Comparison of ENCODE assay signal across 8 cellular contexts in the genomic region with DNA sequence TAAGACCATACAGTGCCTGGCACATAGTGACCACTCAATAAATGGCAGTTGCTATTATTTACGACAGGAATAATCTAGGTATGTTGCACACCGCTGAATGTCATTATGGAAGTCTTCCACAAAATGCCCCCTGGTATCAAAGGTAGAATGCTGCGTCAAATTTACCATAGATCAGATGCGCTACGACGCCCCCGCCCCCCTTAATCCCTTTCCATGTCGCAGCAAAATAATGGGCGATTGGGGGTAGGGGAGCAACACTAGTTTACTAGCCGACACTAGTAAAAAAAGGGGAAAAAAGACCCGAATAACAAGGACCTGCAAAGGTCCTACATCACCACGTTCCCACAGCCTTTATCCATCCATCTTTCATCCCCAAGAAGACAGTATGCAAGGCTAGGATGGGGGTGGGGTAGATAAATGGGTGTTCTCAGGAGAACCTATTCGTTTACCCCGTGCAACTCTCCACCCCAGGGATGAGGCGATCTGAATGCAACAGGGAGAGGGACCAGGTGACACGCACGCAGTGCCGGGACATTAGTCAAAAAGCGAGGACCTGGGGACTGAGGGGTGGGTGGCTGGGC. TPM values are rescaled to one million over a fixed set of nuclear protein-coding genes. Genes with fewer than 3 reads are reported as not detected.
DNase-seq lines count a peak whose midpoint lies in the region; ATAC-seq and TF ChIP-seq lines count a peak whose summit lies in the region.

No MANE protein-coding gene starts in this region.

- H3K9me3 ChIP-seq in Caco-2 (no peaks in the 10 kb centered on the region), HEK293 (ENCODE audit: control insufficient read depth, insufficient read depth, low read depth, low read length) (no peaks in the 10 kb centered on the region), SJCRH30 (replicated peaks) (no peaks in the 10 kb centered on the region), mucosa of rectum (ENCODE audit: control insufficient read depth in 2 of 2, low read length in 2 of 2) (no peaks in the 10 kb centered on the region), aorta (ENCODE audit: control insufficient read depth, low read length) (no peaks in the 10 kb centered on the region)

- DNase-seq in Caco-2 = no peak
- DNase-seq in SJCRH30 = no peak
- peak in 1 of 3 experiments; percentile 15 for DNase-seq in effector memory CD8-positive, alpha-beta T cell
- no peak for DNase-seq in aorta
- no peak for DNase-seq in amniotic stem cell (lab: John Stamatoyannopoulos, UW)
- DNase-seq in MV-4-11 (lab: John Stamatoyannopoulos, UW) = no peak

- BruUV-seq in Caco-2 (replicated peaks; lab: Mats Ljungman, UMichigan) = TSS peak; percentile 54

- H3K9ac ChIP-seq in mucosa of rectum (ENCODE audit: low read depth in 1 of 2, low read length in 2 of 2) = peak overlapping the region; percentile 89 to 95

- H3K9me3 Mint-ChIP-seq in Caco-2 (ENCODE audit: unreplicated experiment) = no peaks in the 10 kb centered on the region
- no peaks in the 10 kb centered on the region for H3K9me3 Mint-ChIP-seq in effector memory CD8-positive, alpha-beta T cell

- H3K4me1 ChIP-seq in Caco-2 = 0 out of 2 replicates have a peak, but pooled peaks cover 7% of the 10 kb centered on the region
- H3K4me1 ChIP-seq in HEK293 (ENCODE audit: control insufficient read depth, insufficient read depth, low read length) = peaks cover 6% of the 10 kb centered on the region; the same call in 1 of the 2 replicates
- peaks cover 30% of the 10 kb centered on the region for H3K4me1 ChIP-seq in SJCRH30
- peaks cover 5 to 9% of the 10 kb centered on the region in 2 donors for H3K4me1 ChIP-seq in mucosa of rectum (ENCODE audit: control insufficient read depth in 2 of 2, insufficient read depth in 2 of 2, low read length in 2 of 2)
- peaks cover 0 to 2% of the 10 kb centered on the region in 2 donors for H3K4me1 ChIP-seq in aorta (ENCODE audit: control insufficient read depth in 1 of 2, insufficient read depth in 2 of 2, low read length in 2 of 2)

- H3K27ac ChIP-seq in HEK293 (ENCODE audit: extremely low read depth, low read depth, low read length) = peak overlapping the region; percentile 97; the same call in 1 of the 2 replicates
- peak overlapping the region; percentile 94 for H3K27ac ChIP-seq in SJCRH30
- peak overlapping the region; percentile 93 to 98 for H3K27ac ChIP-seq in mucosa of rectum (ENCODE audit: low read depth in 2 of 2, low read length in 2 of 2)
- H3K27ac ChIP-seq in aorta (ENCODE audit: low read depth in 1 of 2, low read length in 2 of 2) = peak overlapping the region; percentile 85 to 87

- intact Hi-C loops in Caco-2 (cut with micrococcal nuclease; ENCODE audit: unreplicated experiment) (loop anchor here (2.0 kb wide), 1 partner anchor 26 kb away; no protein-coding TSS in a partner anchor), aorta (cut with DNase I) (loop anchor here in 1 of 2 donors (1.0 to 5.0 kb wide), 2 partner anchors 34 to 193 kb away; a partner anchor contains a TSS)

- peaks cover 8% of the 10 kb centered on the region for H3K4me1 Mint-ChIP-seq in Caco-2 (ENCODE audit: low read depth, unreplicated experiment)
- H3K4me1 Mint-ChIP-seq in effector memory CD8-positive, alpha-beta T cell (ENCODE audit: low read depth in 2 of 2) = peaks cover 24 to 41% of the 10 kb centered on the region in 2 donors

- WGBS in aorta, 2 donors = 0 to 1% methylated on average over 19 of the region's 19 CpGs

- POLR2A ChIA-PET in Caco-2 (lab: Charles Lee) (interaction anchor here (0.7 to 1.7 kb wide), 6 partner anchors 12 to 193 kb away, joined by 3 to 9 read pairs (median 6); a partner anchor contains a TSS), HEK293 (lab: Yijun Ruan, JAX) (interaction anchor here (0.6 to 2.0 kb wide), 6 partner anchors 9 to 965 kb away, joined by 3 to 19 read pairs (median 6); a partner anchor contains a TSS)

- H3K27me3 ChIP-seq in Caco-2 (replicated peaks; ENCODE audit: control insufficient read depth, insufficient read depth, low read length) (no peaks in the 10 kb centered on the region), SJCRH30 (no peaks in the 10 kb centered on the region), mucosa of rectum (ENCODE audit: control insufficient read depth in 2 of 2, insufficient read depth in 2 of 2, low read length in 2 of 2) (no peaks in the 10 kb centered on the region), aorta (ENCODE audit: control insufficient read depth in 1 of 2, insufficient read depth in 2 of 2, low read length in 1 of 2) (no peaks in the 10 kb centered on the region)

- peaks cover 16% of the 10 kb centered on the region for H3K36me3 Mint-ChIP-seq in Caco-2 (ENCODE audit: insufficient read depth, unreplicated experiment)
- peaks cover 19% of the 10 kb centered on the region for H3K36me3 Mint-ChIP-seq in effector memory CD8-positive, alpha-beta T cell (ENCODE audit: insufficient read depth)

- H3K36me3 ChIP-seq in Caco-2 (ENCODE audit: control insufficient read depth, insufficient read depth, low read length) = no peaks in the 10 kb centered on the region
- no peaks in the 10 kb centered on the region for H3K36me3 ChIP-seq in HEK293 (ENCODE audit: control insufficient read depth in 2 of 2, insufficient read depth in 1 of 2, low read length in 2 of 2)
- no peaks in the 10 kb centered on the region for H3K36me3 ChIP-seq in SJCRH30
- no peaks in the 10 kb centered on the region for H3K36me3 ChIP-seq in mucosa of rectum (ENCODE audit: control insufficient read depth in 2 of 2, insufficient read depth in 2 of 2, low read length in 2 of 2)
- no peaks in the 10 kb centered on the region for H3K36me3 ChIP-seq in aorta (ENCODE audit: control insufficient read depth in 1 of 2, insufficient read depth in 2 of 2, low read length in 1 of 2)

- peak overlapping the region; percentile 86 for H3K4me3 Mint-ChIP-seq in Caco-2 (ENCODE audit: unreplicated experiment)
- H3K4me3 Mint-ChIP-seq in effector memory CD8-positive, alpha-beta T cell = peak overlapping the region; percentile 90 to 96

- CTCF ChIA-PET in Caco-2 (lab: Charles Lee) = interaction anchor here (0.6 to 1.9 kb wide), 7 partner anchors 9 to 595 kb away, joined by 3 to 9 read pairs (median 5); no protein-coding TSS in a partner anchor
- CTCF ChIA-PET in HEK293 (lab: Yijun Ruan, JAX) = interaction anchor here (0.6 to 1.4 kb wide), 3 partner anchors 9 to 43 kb away, joined by 3 to 5 read pairs (median 3); no protein-coding TSS in a partner anchor

- H3K27me3 Mint-ChIP-seq in Caco-2 (ENCODE audit: insufficient read depth, unreplicated experiment) = no peaks in the 10 kb centered on the region
- no peaks in the 10 kb centered on the region for H3K27me3 Mint-ChIP-seq in effector memory CD8-positive, alpha-beta T cell

- no peak for TF ChIP-seq CTCF in Caco-2 (IDR thresholded peaks at IDR 0.05; ENCODE audit: insufficient read depth in 1 of 2, low read depth in 1 of 2, low read length in 1 of 2, severe bottlenecking in 1 of 2, unreplicated experiment in 1 of 2)
- TF ChIP-seq CTCF in HEK293 (tag by site-specific recombination; IDR thresholded peaks at IDR 0.05) = no peak

- ATAC-seq in effector memory CD8-positive, alpha-beta T cell (replicated peaks) = peak; percentile 3
- ATAC-seq in aorta (ENCODE audit: low FRiP score) = peak; percentile 26

- H3K27ac Mint-ChIP-seq in Caco-2 (ENCODE audit: unreplicated experiment) = peak overlapping the region; percentile 87
- H3K27ac Mint-ChIP-seq in effector memory CD8-positive, alpha-beta T cell = peak overlapping the region; percentile 99

- H3K4me3 ChIP-seq in Caco-2 (ENCODE audit: low read depth, low read length) (peak overlapping the region; percentile 93), HEK293 (ENCODE audit: low read depth, low read length) (peak overlapping the region; percentile 68), SJCRH30 (peak overlapping the region; percentile 75), mucosa of rectum (ENCODE audit: low read length in 2 of 2) (peak overlapping the region; percentile 92 to 95), aorta (ENCODE audit: low read length in 2 of 2) (peak overlapping the region; percentile 82 to 90)

TF ChIP-seq in HEK293, 187 proteins besides CTCF, POLR2A, EP300 and RAD21:
- no peak for TF ChIP-seq ZNF133 (tag by site-specific recombination; IDR thresholded peaks at IDR 0.05)
- no peak for TF ChIP-seq ZNF621 (tag by site-specific recombination; IDR thresholded peaks at IDR 0.05)
- TF ChIP-seq GLI2 (tag by site-specific recombination; IDR thresholded peaks at IDR 0.05; ENCODE audit: borderline replicate concordance, low read depth) = no peak
- TF ChIP-seq ZNF544 (tag by site-specific recombination; IDR thresholded peaks at IDR 0.05) = no peak
- TF ChIP-seq ZNF416 (tag by site-specific recombination; IDR thresholded peaks at IDR 0.05) = no peak

RNA-seq across cellular contexts. Expression of a gene that starts 0.5 kb away (rescaled TPM):
- total RNA-seq in Caco-2 (2022) (41.8 and 46.4 TPM in 2 replicates), aorta (10 to 100 TPM; 49.8 to 60.3 TPM)
- 64.1 and 74.0 TPM in 2 replicates for total RNA-seq in SJCRH30 (2014; rRNA removed; shearing (Covaris generic))
- 10 to 100 TPM; 17.2 to 32.4 TPM for polyA plus RNA-seq in aorta

RNA-seq across cellular contexts. Expression of a gene that starts 0.9 kb away (rescaled TPM):
- total RNA-seq in Caco-2 (2022) (24.4 and 25.2 TPM in 2 replicates), aorta (10 to 100 TPM; 14.1 to 15.2 TPM)
- 11.3 and 11.9 TPM in 2 replicates for total RNA-seq in SJCRH30 (2014; rRNA removed; shearing (Covaris generic))
- 1 to 10 TPM; 3.1 to 9.8 TPM for polyA plus RNA-seq in aorta
